In genomic region chr6:12748815-12749521, GRCh38 we compare ENCODE assay signal across 11 cellular contexts. TPM values are rescaled to one million over a fixed set of nuclear protein-coding genes. Genes with fewer than 3 reads are reported as not detected.
A peak's percentile ranks its signal among the peaks of the same experiment; 100 is the strongest.
DNase-seq lines count a peak whose midpoint lies in the region; ATAC-seq and TF ChIP-seq lines count a peak whose summit lies in the region.
"Had no signal": no experiment of that assay in that cellular context is flagged by ENCODE, and none has a peak within 500 bp of the region (broad histone marks: within the 10 kb centered on the region; RNA-seq: fewer than 3 reads in every experiment).

No MANE protein-coding gene starts in this region.

- no peak overlapping the region for H3K27ac Mint-ChIP-seq in effector memory CD8-positive, alpha-beta T cell
- H3K27ac Mint-ChIP-seq: activated naive CD4-positive, alpha-beta T cell treated with anti-CD3 and anti-CD28 coated beads, Interleukin-2, amount 10 ng/mL, durations not matched to agents 7 days and 5 days had no signal

- TF ChIP-seq EP300 in suprapubic skin (IDR thresholded peaks at IDR 0.05) (no peak), ovary (IDR thresholded peaks at IDR 0.05) (no peak)

- H3K9me3 ChIP-seq in cardiac muscle cell (ENCODE audit: low read depth) (no peaks in the 10 kb centered on the region), iPS-15b (ENCODE audit: control insufficient read depth, insufficient read depth, low read length) (no peaks in the 10 kb centered on the region), suprapubic skin (no peaks in the 10 kb centered on the region), ovary (peaks cover 0 to 2% of the 10 kb centered on the region in 2 donors)
- H3K9me3 ChIP-seq: mucosa of descending colon had no signal

- no peak for ATAC-seq in effector memory CD8-positive, alpha-beta T cell (replicated peaks)
- ATAC-seq: mucosa of descending colon had no signal

- no peaks in the 10 kb centered on the region for H3K36me3 Mint-ChIP-seq in effector memory CD8-positive, alpha-beta T cell (ENCODE audit: insufficient read depth)
- H3K36me3 Mint-ChIP-seq: activated naive CD4-positive, alpha-beta T cell treated with anti-CD3 and anti-CD28 coated beads, Interleukin-2, amount 10 ng/mL, durations not matched to agents 7 days and 5 days had no signal

- under 1% methylated on average over 23 of the region's 23 CpGs for WGBS in suprapubic skin
- WGBS in ovary, 3 donors, result 1 to 3% (median 2%) methylated on average over 21 to 23 of the region's 23 CpGs

- peaks cover 54% of the 10 kb centered on the region for H3K27me3 ChIP-seq in cardiac muscle cell
- H3K27me3 ChIP-seq in iPS-15b (ENCODE audit: control insufficient read depth, insufficient read depth, low read length), result peaks cover 14% of the 10 kb centered on the region
- H3K27me3 ChIP-seq in suprapubic skin, result peaks cover 60% of the 10 kb centered on the region
- H3K27me3 ChIP-seq in ovary, result no peaks in the 10 kb centered on the region

- no peak for TF ChIP-seq POLR2A in suprapubic skin (IDR thresholded peaks at IDR 0.05)
- TF ChIP-seq POLR2A in ovary (IDR thresholded peaks at IDR 0.05), result no peak

- H3K4me1 Mint-ChIP-seq in effector memory CD8-positive, alpha-beta T cell (ENCODE audit: low read depth in 2 of 2), result no peaks in the 10 kb centered on the region
- H3K4me1 Mint-ChIP-seq: activated naive CD4-positive, alpha-beta T cell treated with anti-CD3 and anti-CD28 coated beads, Interleukin-2, amount 10 ng/mL, durations not matched to agents 7 days and 5 days had no signal

- peaks cover 33 to 54% of the 10 kb centered on the region in 2 donors for H3K27me3 Mint-ChIP-seq in effector memory CD8-positive, alpha-beta T cell

- intact Hi-C loops in cardiac septum (cut with DNase I) (no loop called here), ovary (cut with DNase I) (no loop called here)

- H3K36me3 ChIP-seq in cardiac muscle cell, result no peaks in the 10 kb centered on the region
- H3K36me3 ChIP-seq in iPS-15b (ENCODE audit: control insufficient read depth, insufficient read depth, low read length), result no peaks in the 10 kb centered on the region
- no peaks in the 10 kb centered on the region for H3K36me3 ChIP-seq in suprapubic skin
- no peaks in the 10 kb centered on the region for H3K36me3 ChIP-seq in ovary

- H3K27ac ChIP-seq in cardiac muscle cell, result no peak overlapping the region
- no peak overlapping the region for H3K27ac ChIP-seq in suprapubic skin
- no peak overlapping the region for H3K27ac ChIP-seq in ovary

- no peak for TF ChIP-seq CTCF in cardiac muscle cell (IDR thresholded peaks at IDR 0.05; ENCODE audit: low read depth, low read length)
- TF ChIP-seq CTCF in suprapubic skin (IDR thresholded peaks at IDR 0.05), result no peak
- TF ChIP-seq CTCF in ovary (IDR thresholded peaks at IDR 0.05), result no peak

- DNase-seq in cardiac muscle cell (ENCODE audit: low read depth in 1 of 2, low spot score in 1 of 2) (peak in 1 of 2 donors; percentile 32), cardiac septum (ENCODE audit: low spot score) (no peak), NCI-H69 (lab: John Stamatoyannopoulos, UW) (peak; percentile 46), suprapubic skin (ENCODE audit: low spot score in 2 of 2) (no peak), ovary (no peak)
- no peak for DNase-seq in activated naive CD4-positive, alpha-beta T cell treated with anti-CD3 and anti-CD28 coated beads, Interleukin-2, amount 50 U/mL, for 16 hours
- no peak for DNase-seq in effector memory CD8-positive, alpha-beta T cell
- DNase-seq: ACHN; activated naive CD4-positive, alpha-beta T cell treated with anti-CD3 and anti-CD28 coated beads, Interleukin-2, amount 10 ng/mL, durations not matched to agents 7 days and 5 days had no signal

- H3K4me3 ChIP-seq in cardiac muscle cell, result peak overlapping the region; percentile 51
- H3K4me3 ChIP-seq in iPS-15b (ENCODE audit: low read depth, low read length), result peak overlapping the region; percentile 96
- H3K4me3 ChIP-seq in suprapubic skin, result peak overlapping the region; percentile 11
- no peak overlapping the region for H3K4me3 ChIP-seq in ovary
- H3K4me3 ChIP-seq: mucosa of descending colon had no signal

- H3K9me3 Mint-ChIP-seq in effector memory CD8-positive, alpha-beta T cell, result peaks cover 0 to 2% of the 10 kb centered on the region in 2 donors

- H3K9ac ChIP-seq in iPS-15b (ENCODE audit: low read depth, low read length), result peak overlapping the region; percentile 56

- no peaks in the 10 kb centered on the region for H3K4me1 ChIP-seq in cardiac muscle cell (ENCODE audit: low read depth)
- H3K4me1 ChIP-seq in iPS-15b (ENCODE audit: control insufficient read depth, insufficient read depth, low read length), result peaks cover 9% of the 10 kb centered on the region
- H3K4me1 ChIP-seq in suprapubic skin, result peaks cover 13% of the 10 kb centered on the region
- no peaks in the 10 kb centered on the region for H3K4me1 ChIP-seq in ovary (ENCODE audit: insufficient read depth)

- H3K4me3 Mint-ChIP-seq in effector memory CD8-positive, alpha-beta T cell, result no peak overlapping the region
- H3K4me3 Mint-ChIP-seq: activated naive CD4-positive, alpha-beta T cell treated with anti-CD3 and anti-CD28 coated beads, Interleukin-2, amount 10 ng/mL, durations not matched to agents 7 days and 5 days had no signal

RNA-seq across cellular contexts. Expression of gene PHACTR1, which starts 32.4 kb away (rescaled TPM):
- total RNA-seq in cardiac muscle cell, result 18.3 and 33.9 TPM in 2 replicates
- 11.2 and 20.4 TPM in 2 replicates for polyA plus RNA-seq in cardiac muscle cell
- 26.2 TPM for total RNA-seq in cardiac septum
- 1 to 10 TPM; 4.0 to 8.2 (median 6.4) TPM for total RNA-seq in suprapubic skin
- total RNA-seq in ovary, result 10 to 100 TPM in 1 of 7 donors, 1 to 10 TPM in 5, under 1 TPM in 1; 0.48 to 10.9 (median 3.7) TPM
- 1 to 10 TPM in 1 of 2 donors, under 1 TPM in 1; 0.79 to 4.0 TPM for polyA plus RNA-seq in ovary
